ENCODE assay signal across 8 cellular contexts in genomic region chr11:86592659-86593451, GRCh38.
DNase-seq lines count a peak whose midpoint lies in the region; ATAC-seq and TF ChIP-seq lines count a peak whose summit lies in the region.

No MANE protein-coding gene starts in this region.

- DNase-seq in ELF-1 (ENCODE audit: low read depth, low spot score) (peak; percentile 23), GM23248 (peak; percentile 70), IMR-90 (peak; percentile 87), RKO (ENCODE audit: low spot score) (peak; percentile 92), left ventricle myocardium superior (no peak), prostate gland (ENCODE audit: low spot score) (no peak)
- peak; percentile 93 to 94 for DNase-seq in activated T-cell treated with anti-CD3 and anti-CD28 coated beads, Interleukin-2, amount 50 U/mL, for 72 hours
- peak; percentile 22 to 44 for DNase-seq in stimulated activated CD4-positive, alpha-beta T cell treated with anti-CD3 and anti-CD28 coated beads, Interleukin-15, amount 100 ng/mL, for 1 hour (ENCODE audit: low read depth in 1 of 2, low spot score in 1 of 2)

- H3K18ac ChIP-seq in IMR-90 (ENCODE audit: low read depth, low read length), result peak overlapping the region; percentile 53; the same call in 1 of the 2 replicates

- H3K27ac ChIP-seq in GM23248 (peak overlapping the region; percentile 54), IMR-90 (ENCODE audit: insufficient read depth, low read length) (no peak overlapping the region; the same call in 1 of the 2 replicates), prostate gland (no peak overlapping the region)

- no peaks in the 10 kb centered on the region for H3K27me3 ChIP-seq in GM23248 (replicated peaks; ENCODE audit: insufficient read depth)
- H3K27me3 ChIP-seq in IMR-90 (ENCODE audit: control insufficient read depth, insufficient read depth, low read length), result no peaks in the 10 kb centered on the region
- no peaks in the 10 kb centered on the region for H3K27me3 ChIP-seq in prostate gland (replicated peaks; ENCODE audit: insufficient read depth)

- TF ChIP-seq RAD21 in IMR-90 (IDR thresholded peaks at IDR 0.05; ENCODE audit: low read length), result no peak

- H3K4me3 ChIP-seq in GM23248, result no peak overlapping the region
- H3K4me3 ChIP-seq in IMR-90 (ENCODE audit: insufficient read depth, low read depth, low read length), result no peak overlapping the region
- H3K4me3 ChIP-seq in prostate gland, result no peak overlapping the region

- H4K8ac ChIP-seq in IMR-90 (ENCODE audit: low read depth in 2 of 2, low read length in 2 of 2), result peak overlapping the region; percentile 23 to 78; a peak in 3 of 4 replicates

- H3K4me3 Mint-ChIP-seq in activated T-cell treated with anti-CD3 and anti-CD28 coated beads, Interleukin-2, amount 50 U/mL, for 72 hours, result peak overlapping the region; percentile 44 to 67

- H3K4ac ChIP-seq in IMR-90 (ENCODE audit: low read depth, low read length), result peak overlapping the region; percentile 80

- peak overlapping the region; percentile 43; the same call in 1 of the 2 replicates for H3K14ac ChIP-seq in IMR-90 (replicated peaks; ENCODE audit: low read depth, low read length)

- ATAC-seq in IMR-90 (ENCODE audit: low read depth) (peak; percentile 50), left ventricle myocardium superior (peak; percentile 49)
- peak; percentile 94 to 96 for ATAC-seq in activated T-cell treated with anti-CD3 and anti-CD28 coated beads, Interleukin-2, amount 50 U/mL, for 72 hours (replicated peaks in 1 of 2)

- peak overlapping the region; percentile 87 for H2BK120ac ChIP-seq in IMR-90 (ENCODE audit: low read depth, low read length)

- dilution Hi-C loops in IMR-90 (cut with HindIII; ENCODE audit: low sequenced_read_pairs, unreplicated experiment), result no loop called here

- in situ Hi-C loops in GM23248 (cut with MboI), result loop anchor here (10.0 kb wide), 1 partner anchor 138 kb away; no protein-coding TSS in a partner anchor
- in situ Hi-C loops in IMR-90 (cut with MboI; ENCODE audit: low sequenced_read_pairs), result no loop called here

- H3K27ac Mint-ChIP-seq in activated T-cell treated with anti-CD3 and anti-CD28 coated beads, Interleukin-2, amount 50 U/mL, for 72 hours, result peak overlapping the region; percentile 85

- peaks cover 0 to 2% of the 10 kb centered on the region in 2 donors for H3K9me3 Mint-ChIP-seq in activated T-cell treated with anti-CD3 and anti-CD28 coated beads, Interleukin-2, amount 50 U/mL, for 72 hours

- no TSS peak for BruUV-seq in IMR-90 (replicated peaks; lab: Mats Ljungman, UMichigan)

- H2AFZ ChIP-seq in GM23248, result no peak overlapping the region
- H2AFZ ChIP-seq in IMR-90 (replicated peaks; ENCODE audit: low read length, poor library complexity), result no peak overlapping the region

- H3K9ac ChIP-seq in GM23248 (peak overlapping the region; percentile 34), IMR-90 (ENCODE audit: low read depth, low read length) (no peak overlapping the region)

- H3K23ac ChIP-seq in IMR-90 (ENCODE audit: low read depth, low read length), result peak overlapping the region; percentile 82

- POLR2A ChIA-PET in IMR-90 (lab: Charles Lee; ENCODE audit: unreplicated experiment), result no interaction called here

- peaks cover 19% of the 10 kb centered on the region for H3K9me1 ChIP-seq in IMR-90 (ENCODE audit: insufficient read depth, low read length)

- H3K4me1 Mint-ChIP-seq in activated T-cell treated with anti-CD3 and anti-CD28 coated beads, Interleukin-2, amount 50 U/mL, for 72 hours (ENCODE audit: low read depth), result peaks cover 54% of the 10 kb centered on the region

- peaks cover 15% of the 10 kb centered on the region for H3F3A ChIP-seq in GM23248 (ENCODE audit: insufficient read depth)

- H4K20me1 ChIP-seq in GM23248 (ENCODE audit: insufficient read depth) (no peaks in the 10 kb centered on the region), IMR-90 (ENCODE audit: insufficient read depth, low read length) (no peaks in the 10 kb centered on the region)

- H2BK20ac ChIP-seq in IMR-90 (ENCODE audit: low read depth, low read length), result peak overlapping the region; percentile 56

- H3K4me2 ChIP-seq in GM23248 (ENCODE audit: unreplicated experiment) (peak overlapping the region; percentile 61), IMR-90 (ENCODE audit: low read depth, low read length) (no peak overlapping the region; the same call in 1 of the 2 replicates)

- no peaks in the 10 kb centered on the region for H3K9me2 ChIP-seq in GM23248 (ENCODE audit: insufficient read depth)

- no peak for TF ChIP-seq POLR2A in IMR-90 (IDR thresholded peaks at IDR 0.05; ENCODE audit: low read depth, low read length)
- TF ChIP-seq POLR2A in prostate gland (IDR thresholded peaks at IDR 0.05), result no peak

- peak overlapping the region; percentile 65; the same call in 1 of the 2 replicates for H4K91ac ChIP-seq in IMR-90 (ENCODE audit: insufficient read depth, low read depth, low read length)

- peak overlapping the region; percentile 55; the same call in 1 of the 2 replicates for H4K5ac ChIP-seq in IMR-90 (ENCODE audit: low read depth, low read length)

- peaks cover 27% of the 10 kb centered on the region for H3K4me1 ChIP-seq in GM23248 (ENCODE audit: insufficient read depth)
- H3K4me1 ChIP-seq in IMR-90 (ENCODE audit: control insufficient read depth, insufficient read depth, low read length), result peaks cover 9% of the 10 kb centered on the region
- H3K4me1 ChIP-seq in prostate gland (replicated peaks), result no peaks in the 10 kb centered on the region

- H2AK5ac ChIP-seq in IMR-90 (ENCODE audit: low read depth, low read length), result peak overlapping the region; percentile 87

- no peaks in the 10 kb centered on the region for H3K79me2 ChIP-seq in GM23248 (ENCODE audit: insufficient read depth)

- no peak for TF ChIP-seq CTCF in IMR-90 (conservative IDR thresholded peaks at IDR 0.05; ENCODE audit: low read depth, low read length)
- TF ChIP-seq CTCF in prostate gland (IDR thresholded peaks at IDR 0.05), result no peak

- H3K79me1 ChIP-seq in IMR-90 (ENCODE audit: low read depth in 1 of 2, low read length in 2 of 2), result peaks cover 0 to 15% of the 10 kb centered on the region in 2 experiments; a peak in 1 of 4 replicates

- H3K9me3 ChIP-seq in GM23248 (ENCODE audit: low read depth) (no peaks in the 10 kb centered on the region), IMR-90 (ENCODE audit: control insufficient read depth, insufficient read depth, low read length) (no peaks in the 10 kb centered on the region; the same call in 1 of the 2 replicates), prostate gland (no peaks in the 10 kb centered on the region)

- CTCF ChIA-PET in IMR-90 (lab: Yijun Ruan, JAX), result interaction anchor here (1.0 kb wide), 1 partner anchor 16 kb away, joined by 3 read pairs; no protein-coding TSS in a partner anchor

- H3K56ac ChIP-seq in IMR-90 (ENCODE audit: extremely low read depth, insufficient read depth, low read length), result no peak overlapping the region; the same call in 1 of the 2 replicates

- intact Hi-C loops in IMR-90 (cut with micrococcal nuclease), result no loop called here
- intact Hi-C loops in left ventricle myocardium superior (cut with micrococcal nuclease), result no loop called here
- intact Hi-C loops in prostate gland (cut with DNase I), result no loop called here

- peak overlapping the region; percentile 87 for H2BK5ac ChIP-seq in IMR-90 (ENCODE audit: low read depth, low read length, poor library complexity, severe bottlenecking)

- peaks cover 5 to 12% of the 10 kb centered on the region in 2 donors for H3K36me3 Mint-ChIP-seq in activated T-cell treated with anti-CD3 and anti-CD28 coated beads, Interleukin-2, amount 50 U/mL, for 72 hours (ENCODE audit: insufficient read depth in 2 of 2)

- 75 to 76% methylated on average over 5 of the region's 5 CpGs for WGBS in GM23248 (ENCODE audit: low coverage in 1 of 2, low lambda C conversion rate in 2 of 2, missing lambda C conversion rate in 2 of 2), 2 experiments
- no CpG with 5 or more reads among the region's 5 CpGs for WGBS in IMR-90 (ENCODE audit: extremely low coverage in 2 of 2, insufficient read length in 1 of 2), 2 experiments
- WGBS in prostate gland, result 78% methylated on average over 5 of the region's 5 CpGs

- H3K36me3 ChIP-seq in GM23248 (ENCODE audit: low read depth), result no peaks in the 10 kb centered on the region
- no peaks in the 10 kb centered on the region for H3K36me3 ChIP-seq in IMR-90 (ENCODE audit: control insufficient read depth, insufficient read depth, low read length)
- H3K36me3 ChIP-seq in prostate gland, result no peaks in the 10 kb centered on the region

- H3K27me3 Mint-ChIP-seq in activated T-cell treated with anti-CD3 and anti-CD28 coated beads, Interleukin-2, amount 50 U/mL, for 72 hours (ENCODE audit: low read depth), result no peaks in the 10 kb centered on the region

- peak overlapping the region; percentile 29 for H2AK9ac ChIP-seq in IMR-90 (replicated peaks; ENCODE audit: low read depth, low read length, poor library complexity)

- H2BK15ac ChIP-seq in IMR-90 (ENCODE audit: low read depth, low read length), result peak overlapping the region; percentile 83; the same call in 2 of the 3 replicates

TF ChIP-seq in IMR-90, 13 proteins besides CTCF, POLR2A, EP300 and RAD21:
- TF ChIP-seq FOS (IDR thresholded peaks at IDR 0.05; ENCODE audit: low read depth, low read length), result peak; percentile 51
- no peak for TF ChIP-seq USF2 (IDR thresholded peaks at IDR 0.05; ENCODE audit: low read depth, low read length)
TF ChIP-seq in IMR-90: peak in this region for 1.

Comparison
In these comparisons a context has a peak if more than half of its experiments do, and no peak if none do; other contexts are left out.
1. DNase-seq: peak in ELF-1 (single experiment), GM23248 (single experiment), IMR-90 (single experiment), RKO (single experiment), activated T-cell treated with anti-CD3 and anti-CD28 coated beads, Interleukin-2, amount 50 U/mL, for 72 hours (2 of 2) and stimulated activated CD4-positive, alpha-beta T cell treated with anti-CD3 and anti-CD28 coated beads, Interleukin-15, amount 100 ng/mL, for 1 hour (2 of 2); none in left ventricle myocardium superior (single experiment) and prostate gland (single experiment).
2. Peak in every context shown above with its lines, with median percentiles within 50 percentile points of each other: ATAC-seq.